Comparison of ENCODE assay signal across 9 cellular contexts in genomic region chr22:50184004-50184461, GRCh38. TPM values are rescaled to one million over a fixed set of nuclear protein-coding genes. Genes with fewer than 3 reads are reported as not detected.
DNase-seq lines count a peak whose midpoint lies in the region; ATAC-seq and TF ChIP-seq lines count a peak whose summit lies in the region.
"Had no signal": no experiment of that assay in that cellular context is flagged by ENCODE, and none has a peak within 500 bp of the region (broad histone marks: within the 10 kb centered on the region; RNA-seq: fewer than 3 reads in every experiment).

No MANE protein-coding gene starts in this region.

- no peak for TF ChIP-seq POLR2A in vagina (IDR thresholded peaks at IDR 0.05)

- peaks cover 0 to 2% of the 10 kb centered on the region in 2 donors for H3K9me3 ChIP-seq in lung (ENCODE audit: control insufficient read depth in 2 of 2, insufficient read depth in 1 of 2, low read length in 1 of 2)
- no peaks in the 10 kb centered on the region for H3K9me3 ChIP-seq in vagina

- H3K4me1 Mint-ChIP-seq in stimulated activated naive CD8-positive, alpha-beta T cell treated with anti-CD3 and anti-CD28 coated beads, Interleukin-15, amount 100 ng/mL, for 72 hours: peaks cover 50% of the 10 kb centered on the region
- H3K4me1 Mint-ChIP-seq in central memory CD8-positive, alpha-beta T cell: peaks cover 29% of the 10 kb centered on the region

- H3K27ac Mint-ChIP-seq in stimulated activated naive CD8-positive, alpha-beta T cell treated with anti-CD3 and anti-CD28 coated beads, Interleukin-15, amount 100 ng/mL, for 72 hours: no peak overlapping the region
- peak overlapping the region; percentile 54 for H3K27ac Mint-ChIP-seq in central memory CD8-positive, alpha-beta T cell (ENCODE audit: low read depth)

- H3K27me3 Mint-ChIP-seq in stimulated activated naive CD8-positive, alpha-beta T cell treated with anti-CD3 and anti-CD28 coated beads, Interleukin-15, amount 100 ng/mL, for 72 hours: peaks cover 7% of the 10 kb centered on the region
- peaks cover 9% of the 10 kb centered on the region for H3K27me3 Mint-ChIP-seq in central memory CD8-positive, alpha-beta T cell

- H3K36me3 ChIP-seq in lung (ENCODE audit: control insufficient read depth in 2 of 2, insufficient read depth in 2 of 2, low read length in 2 of 2) (no peaks in the 10 kb centered on the region), vagina (no peaks in the 10 kb centered on the region)

- in situ Hi-C loops in KBM-7 (cut with MboI; ENCODE audit: low pct_unique_long_range_greater_than_20kb, low sequenced_read_pairs): no loop called here

- peaks cover 10% of the 10 kb centered on the region for H3K36me3 Mint-ChIP-seq in central memory CD8-positive, alpha-beta T cell (ENCODE audit: insufficient read depth)

- intact Hi-C loops in vagina (cut with DNase I): no loop called here

- H3K4me1 ChIP-seq in lung (ENCODE audit: control insufficient read depth in 2 of 2, insufficient read depth in 2 of 2, low read length in 2 of 2) (peaks cover 6 to 11% of the 10 kb centered on the region in 2 donors), vagina (peaks cover 41% of the 10 kb centered on the region)

- no peaks in the 10 kb centered on the region for H3K27me3 ChIP-seq in lung (ENCODE audit: control insufficient read depth, insufficient read depth)
- H3K27me3 ChIP-seq in vagina: no peaks in the 10 kb centered on the region

- H3K9me3 Mint-ChIP-seq in stimulated activated naive CD8-positive, alpha-beta T cell treated with anti-CD3 and anti-CD28 coated beads, Interleukin-15, amount 100 ng/mL, for 72 hours: no peaks in the 10 kb centered on the region
- H3K9me3 Mint-ChIP-seq in central memory CD8-positive, alpha-beta T cell: no peaks in the 10 kb centered on the region

- H3K4me3 Mint-ChIP-seq in stimulated activated naive CD8-positive, alpha-beta T cell treated with anti-CD3 and anti-CD28 coated beads, Interleukin-15, amount 100 ng/mL, for 72 hours: no peak overlapping the region
- peak overlapping the region; percentile 54 for H3K4me3 Mint-ChIP-seq in central memory CD8-positive, alpha-beta T cell

- DNase-seq in stimulated activated naive CD8-positive, alpha-beta T cell treated with anti-CD3 and anti-CD28 coated beads, Interleukin-15, Interleukin-2, amounts not matched to agents 100 U/mL and 50 U/mL, for 24 hours: peak; percentile 14
- no peak for DNase-seq in stimulated activated naive CD8-positive, alpha-beta T cell treated with anti-CD3 and anti-CD28 coated beads, Interleukin-15, amount 100 ng/mL, for 72 hours
- DNase-seq in central memory CD8-positive, alpha-beta T cell (ENCODE audit: low spot score in 2 of 2): no peak
- DNase-seq in lung (ENCODE audit: low spot score) (peak; percentile 83), vagina (ENCODE audit: extremely low spot score in 2 of 2) (no peak), KBM-7 (no peak), NCI-H510A treated with DMSO at 0.1 percent for 48 hours (lab: John Stamatoyannopoulos, UW) (no peak)

- H3K27ac ChIP-seq in lung (ENCODE audit: low read depth in 1 of 2, low read length in 1 of 2): peak overlapping the region in 1 of 2 donors; percentile 47
- peak overlapping the region; percentile 63 for H3K27ac ChIP-seq in vagina
- H3K27ac ChIP-seq: epithelial cell of prostate had no signal

- no peak overlapping the region for H3K4me3 ChIP-seq in lung
- H3K4me3 ChIP-seq in vagina: peak overlapping the region in 1 of 2 donors; percentile 78

- TF ChIP-seq CTCF in lung (IDR thresholded peaks at IDR 0.05; ENCODE audit: control extremely low read depth, extremely low read depth): no peak
- no peak for TF ChIP-seq CTCF in vagina (IDR thresholded peaks at IDR 0.05)

- no peak for ATAC-seq in stimulated activated naive CD8-positive, alpha-beta T cell treated with anti-CD3 and anti-CD28 coated beads, Interleukin-15, Interleukin-2, amounts not matched to agents 100 U/mL and 50 U/mL, for 24 hours
- ATAC-seq in stimulated activated naive CD8-positive, alpha-beta T cell treated with anti-CD3 and anti-CD28 coated beads, Interleukin-15, amount 100 ng/mL, for 72 hours: no peak
- no peak for ATAC-seq in central memory CD8-positive, alpha-beta T cell (replicated peaks; ENCODE audit: extremely low read depth, poor library complexity, severe bottlenecking)
- no peak for ATAC-seq in lung (ENCODE audit: insufficient read depth, low FRiP score)
- ATAC-seq in GM21528 (IDR thresholded peaks at IDR 0.05; ENCODE audit: low FRiP score, unreplicated experiment): no peak

- WGBS in lung, 2 donors: 54 to 55% methylated on average over 12 of the region's 12 CpGs

RNA-seq across cellular contexts. Expression of gene TRABD, which starts 1.7 kb away (rescaled TPM):
- total RNA-seq in lung (10 to 100 TPM; 16.2 to 70.3 TPM), vagina (40.3 TPM)
- polyA plus RNA-seq in lung: 10 to 100 TPM; 54.1 to 72.7 TPM

RNA-seq across cellular contexts. Expression of gene PANX2, which starts 13.5 kb away (rescaled TPM):
- total RNA-seq in lung (1 to 10 TPM in 1 of 2 donors, under 1 TPM in 1; 1.00 to 3.9 TPM), vagina (4.2 TPM)
- polyA plus RNA-seq in lung: 1 to 10 TPM; 2.3 to 3.0 TPM

RNA-seq across cellular contexts. Expression of gene SELENOO, which starts 16.8 kb away (rescaled TPM):
- total RNA-seq in lung (10 to 100 TPM; 15.6 to 30.3 TPM), vagina (39.0 TPM)
- polyA plus RNA-seq in lung: 10 to 100 TPM; 21.3 to 26.9 TPM

Comparison
In these comparisons a context has a peak if more than half of its experiments do, and no peak if none do; other contexts are left out.
1. DNase-seq: peak in stimulated activated naive CD8-positive, alpha-beta T cell treated with anti-CD3 and anti-CD28 coated beads, Interleukin-15, Interleukin-2, amounts not matched to agents 100 U/mL and 50 U/mL, for 24 hours (single experiment) and lung (single experiment); none in stimulated activated naive CD8-positive, alpha-beta T cell treated with anti-CD3 and anti-CD28 coated beads, Interleukin-15, amount 100 ng/mL, for 72 hours (0 of 2), central memory CD8-positive, alpha-beta T cell (0 of 2), vagina (0 of 2), KBM-7 (single experiment) and NCI-H510A treated with DMSO at 0.1 percent for 48 hours (single experiment).